ENCODE assay signal across 22 cellular contexts in genomic region chr12:124283326-124283725, GRCh38. TPM values are rescaled to one million over a fixed set of nuclear protein-coding genes. Genes with fewer than 3 reads are reported as not detected.
"Had no signal": no experiment of that assay in that cellular context is flagged by ENCODE, and none has a peak within 500 bp of the region (broad histone marks: within the 10 kb centered on the region; RNA-seq: fewer than 3 reads in every experiment).

No MANE protein-coding gene starts in this region.

- DNase-seq: KBM-7, MV-4-11, NCI-H1048, NCI-H1105, NCI-H1417, NCI-H1436 treated with DMSO at 0.1 percent for 48 hours, NCI-H1694, NCI-H187 treated with DMSO at 0.1 percent for 48 hours, NCI-H2081, NCI-H2107, NCI-H2227 treated with DMSO at 0.1 percent for 48 hours, NCI-H524, NCI-H526 treated with DMSO at 0.1 percent for 48 hours, NCI-H748 treated with DMSO at 0.1 percent for 48 hours, RPMI8226, SHP77, SK-N-SH had no signal

- H3K9me2 ChIP-seq: SK-N-SH had no signal

- H3K9me3 ChIP-seq: SK-N-SH had no signal

- FAIRE-seq: RCC 7860 had no signal

- H3K4me2 ChIP-seq: SK-N-SH had no signal

- H3K9ac ChIP-seq: SK-N-SH had no signal

RNA-seq across cellular contexts. Expression of gene RFLNA, which starts 11.6 kb away (rescaled TPM):
- total RNA-seq: HT-29, MCF 10A, NCI-H460, SK-MEL-5 had no signal
